Comparison of ENCODE assay signal across 18 cellular contexts in genomic region chr3:53531749-53532148, GRCh38. TPM values are rescaled to one million over a fixed set of nuclear protein-coding genes. Genes with fewer than 3 reads are reported as not detected.
A peak's percentile ranks its signal among the peaks of the same experiment; 100 is the strongest.
DNase-seq lines count a peak whose midpoint lies in the region; TF ChIP-seq lines count a peak whose summit lies in the region.
"Had no signal": no experiment of that assay in that cellular context is flagged by ENCODE, and none has a peak within 500 bp of the region (broad histone marks: within the 10 kb centered on the region; RNA-seq: fewer than 3 reads in every experiment).

No MANE protein-coding gene starts in this region.

- H3K27ac ChIP-seq in prostate gland (no peak overlapping the region), smooth muscle cell (ENCODE audit: low read depth) (no peak overlapping the region)
- H3K27ac ChIP-seq: vagina had no signal

- DNase-seq in NCI-H2196 (lab: John Stamatoyannopoulos, UW; ENCODE audit: unreplicated experiment) (peak; percentile 5), NCI-H2196 treated with DMSO at 0.1 percent for 48 hours (lab: John Stamatoyannopoulos, UW; ENCODE audit: unreplicated experiment) (no peak), NCI-H526 (lab: John Stamatoyannopoulos, UW) (peak; percentile 77 to 84), epithelial cell of esophagus (ENCODE audit: low read depth) (peak; percentile 47), prostate gland (ENCODE audit: low spot score) (peak; percentile 16), A172 (ENCODE audit: low spot score) (no peak), HPDE6-E6E7 (ENCODE audit: extremely low spot score) (no peak), smooth muscle cell (lab: John Stamatoyannopoulos, UW; ENCODE audit: unreplicated experiment) (no peak)
- DNase-seq: activated CD8-positive, alpha-beta memory T cell treated with anti-CD3 and anti-CD28 coated beads, Interleukin-2, amount 50 U/mL, for 48 hours; activated naive CD4-positive, alpha-beta T cell treated with anti-CD3 and anti-CD28 coated beads, Interleukin-2, amount 50 U/mL, for 16 hours; KG1; NCI-H1694 treated with DMSO at 0.1 percent for 48 hours; occipital lobe; stimulated activated naive CD8-positive, alpha-beta T cell treated with anti-CD3 and anti-CD28 coated beads, Interleukin-15, amount 100 ng/mL, for 72 hours; T-cell had no signal

- H2AFZ ChIP-seq in smooth muscle cell (ENCODE audit: low read depth), result no peak overlapping the region

- no peaks in the 10 kb centered on the region for H3F3A ChIP-seq in smooth muscle cell (ENCODE audit: low read depth)

- H3K9me3 ChIP-seq in prostate gland (no peaks in the 10 kb centered on the region), smooth muscle cell (replicated peaks; ENCODE audit: low read depth) (no peaks in the 10 kb centered on the region)
- H3K9me3 ChIP-seq: HAP-1, vagina had no signal

- H3K4me3 ChIP-seq in epithelial cell of esophagus (ENCODE audit: low read length), result no peak overlapping the region
- H3K4me3 ChIP-seq in prostate gland, result no peak overlapping the region
- H3K4me3 ChIP-seq in smooth muscle cell, result no peak overlapping the region
- H3K4me3 ChIP-seq: HAP-1, vagina had no signal

- H3K27me3 ChIP-seq in prostate gland (replicated peaks; ENCODE audit: insufficient read depth), result no peaks in the 10 kb centered on the region
- H3K27me3 ChIP-seq in smooth muscle cell (ENCODE audit: low read depth), result no peaks in the 10 kb centered on the region
- H3K27me3 ChIP-seq: vagina had no signal

- H3K36me3 ChIP-seq in prostate gland, result no peaks in the 10 kb centered on the region
- no peaks in the 10 kb centered on the region for H3K36me3 ChIP-seq in smooth muscle cell (ENCODE audit: low read depth)
- H3K36me3 ChIP-seq: HAP-1, vagina had no signal

- intact Hi-C loops in prostate gland (cut with DNase I), result no loop called here

- no peak overlapping the region for H3K4me2 ChIP-seq in smooth muscle cell

- WGBS in prostate gland, result 54% methylated on average over 3 of the region's 3 CpGs
- 76% methylated on average over 3 of the region's 3 CpGs for WGBS in smooth muscle cell (ENCODE audit: low lambda C conversion rate)

- no peaks in the 10 kb centered on the region for H3K79me2 ChIP-seq in smooth muscle cell (ENCODE audit: low read depth)

- peaks cover 6% of the 10 kb centered on the region for H3K4me1 ChIP-seq in prostate gland (replicated peaks)
- H3K4me1 ChIP-seq in smooth muscle cell (ENCODE audit: low read depth), result no peaks in the 10 kb centered on the region
- H3K4me1 ChIP-seq: HAP-1, vagina had no signal

- no peaks in the 10 kb centered on the region for H4K20me1 ChIP-seq in smooth muscle cell (ENCODE audit: low read depth)

- TF ChIP-seq CTCF in epithelial cell of esophagus (IDR thresholded peaks at IDR 0.05; ENCODE audit: insufficient read depth, low read depth, low read length, missing control alignments) (peak; percentile 58), prostate gland (IDR thresholded peaks at IDR 0.05) (peak in 2 of 4 experiments; percentile 31 to 47), smooth muscle cell (IDR thresholded peaks at IDR 0.05; ENCODE audit: borderline replicate concordance, insufficient read depth, poor library complexity, severe bottlenecking) (no peak)

- no peak overlapping the region for H3K9ac ChIP-seq in smooth muscle cell (ENCODE audit: low read depth)

- TF ChIP-seq POLR2A in prostate gland (IDR thresholded peaks at IDR 0.05), result no peak

RNA-seq across cellular contexts. Expression of gene CACNA1D, which starts 37.3 kb away (rescaled TPM):
- 10 to 100 TPM; 15.5 to 45.1 TPM for total RNA-seq in prostate gland
- 0.05 TPM in 1 of 2 replicates, not detected in the other for total RNA-seq in A172 (2014; rRNA removed; shearing (Covaris generic))
- total RNA-seq in smooth muscle cell, result 0.63 and 0.76 TPM in 2 replicates
- polyA plus RNA-seq in smooth muscle cell, result 1.4 TPM in 1 of 2 replicates, not detected in the other
- total RNA-seq: fibroblast of villous mesenchyme had no signal

Comparison
In these comparisons a context has a peak if more than half of its experiments do, and no peak if none do; other contexts are left out.
1. DNase-seq: peak in NCI-H2196 (single experiment), NCI-H526 (2 of 2), epithelial cell of esophagus (single experiment) and prostate gland (single experiment); none in NCI-H2196 treated with DMSO at 0.1 percent for 48 hours (single experiment), A172 (single experiment), HPDE6-E6E7 (single experiment) and smooth muscle cell (single experiment).